ENCODE assay signal across 16 cellular contexts in genomic region chr9:93895535-93895934, GRCh38. TPM values are rescaled to one million over a fixed set of nuclear protein-coding genes. Genes with fewer than 3 reads are reported as not detected.
A peak's percentile ranks its signal among the peaks of the same experiment; 100 is the strongest.
DNase-seq lines count a peak whose midpoint lies in the region; ATAC-seq and TF ChIP-seq lines count a peak whose summit lies in the region.
"Had no signal": no experiment of that assay in that cellular context is flagged by ENCODE, and none has a peak within 500 bp of the region (broad histone marks: within the 10 kb centered on the region; RNA-seq: fewer than 3 reads in every experiment).

No MANE protein-coding gene starts in this region.

- ATAC-seq in SK-N-SH treated with all-trans-retinoic acid at 6 μM for 48 hours, result no peak
- no peak for ATAC-seq in GM19452 (IDR thresholded peaks at IDR 0.05; ENCODE audit: unreplicated experiment)

- H3K9me2 ChIP-seq in SK-N-SH, result no peaks in the 10 kb centered on the region

- H3F3A ChIP-seq in SK-N-SH (replicated peaks; ENCODE audit: insufficient read depth), result no peaks in the 10 kb centered on the region

- H3K4me2 ChIP-seq in SK-N-SH, result no peak overlapping the region
- H3K4me2 ChIP-seq: BLaER1 treated with 17β-estradiol and CSF1 and Interleukin-3, amounts not matched to agents 10 nM and 100 nM had no signal

- peaks cover 14% of the 10 kb centered on the region for H3K27me3 Mint-ChIP-seq in progenitor cell of endocrine pancreas

- H3K4me3 ChIP-seq in SK-N-SH (ENCODE audit: low read depth in 2 of 2, low read length in 1 of 2) (no peak overlapping the region), MG63 (no peak overlapping the region)
- H3K4me3 ChIP-seq: BLaER1 treated with 17β-estradiol and CSF1 and Interleukin-3, amounts not matched to agents 10 nM and 100 nM had no signal

- TF ChIP-seq EP300 in SK-N-SH (IDR thresholded peaks at IDR 0.05; ENCODE audit: borderline replicate concordance in 1 of 2, low read depth in 1 of 2, low read length in 1 of 2), result no peak

- TF ChIP-seq RAD21 in SK-N-SH (IDR thresholded peaks at IDR 0.05; ENCODE audit: low read length), result no peak

- peaks cover 3% of the 10 kb centered on the region for H3K4me1 Mint-ChIP-seq in progenitor cell of endocrine pancreas (ENCODE audit: low read depth)

- no peak for TF ChIP-seq CTCF in SK-N-SH (IDR thresholded peaks at IDR 0.05)
- no peak for TF ChIP-seq CTCF in progenitor cell of endocrine pancreas (IDR thresholded peaks at IDR 0.05; ENCODE audit: unreplicated experiment)

- peak; percentile 50 for DNase-seq in SK-N-SH
- peak; percentile 12 for DNase-seq in D341Med (ENCODE audit: low spot score)
- DNase-seq in iPS-NIHi7 (ENCODE audit: extremely low spot score), result peak; percentile 4
- DNase-seq in progenitor cell of endocrine pancreas (ENCODE audit: low spot score, unreplicated experiment), result peak; percentile 1
- DNase-seq in NCI-H748 treated with DMSO at 0.1 percent for 48 hours (lab: John Stamatoyannopoulos, UW), result no peak
- no peak for DNase-seq in MG63
- DNase-seq: DMS153, EL, NCI-H146, NCI-H2107, SHP77 had no signal

- no peak overlapping the region for H2AFZ ChIP-seq in SK-N-SH (ENCODE audit: low read depth)

- POLR2A ChIA-PET in SK-N-SH (lab: Yijun Ruan, JAX), result no interaction called here

- H3K36me3 ChIP-seq in SK-N-SH (replicated peaks in 1 of 2; ENCODE audit: control insufficient read depth in 1 of 2, insufficient read depth in 2 of 2, low read length in 1 of 2) (no peaks in the 10 kb centered on the region), MG63 (no peaks in the 10 kb centered on the region)
- H3K36me3 ChIP-seq: BLaER1 treated with 17β-estradiol and CSF1 and Interleukin-3, amounts not matched to agents 10 nM and 100 nM had no signal

- no peak overlapping the region for H3K4me3 Mint-ChIP-seq in progenitor cell of endocrine pancreas (ENCODE audit: low read depth)
- H3K4me3 Mint-ChIP-seq: IgD-negative memory B cell had no signal

- no peaks in the 10 kb centered on the region for H3K79me2 ChIP-seq in SK-N-SH (ENCODE audit: insufficient read depth)

- H3K36me3 Mint-ChIP-seq in progenitor cell of endocrine pancreas (ENCODE audit: insufficient read depth), result no peaks in the 10 kb centered on the region
- H3K36me3 Mint-ChIP-seq: IgD-negative memory B cell had no signal

- peaks cover 0 to 11% of the 10 kb centered on the region in 2 experiments; a peak in 1 of 4 replicates for H3K4me1 ChIP-seq in SK-N-SH (ENCODE audit: control insufficient read depth in 1 of 2, insufficient read depth in 2 of 2, low read depth in 1 of 2, low read length in 1 of 2)
- H3K4me1 ChIP-seq: BLaER1 treated with 17β-estradiol and CSF1 and Interleukin-3, amounts not matched to agents 10 nM and 100 nM had no signal

- H4K20me1 ChIP-seq in SK-N-SH (ENCODE audit: insufficient read depth), result no peaks in the 10 kb centered on the region
- H4K20me1 ChIP-seq: BLaER1 treated with 17β-estradiol and CSF1 and Interleukin-3, amounts not matched to agents 10 nM and 100 nM had no signal

- H3K27me3 ChIP-seq in SK-N-SH (ENCODE audit: insufficient read depth), result no peaks in the 10 kb centered on the region
- H3K27me3 ChIP-seq in MG63, result no peaks in the 10 kb centered on the region
- H3K27me3 ChIP-seq: BLaER1 treated with 17β-estradiol and CSF1 and Interleukin-3, amounts not matched to agents 10 nM and 100 nM had no signal

- H3K9me3 ChIP-seq in SK-N-SH (no peaks in the 10 kb centered on the region), MG63 (peaks cover 10% of the 10 kb centered on the region; the same call in 1 of the 2 replicates)

- H3K27ac ChIP-seq in SK-N-SH (ENCODE audit: low read depth in 2 of 2, low read length in 1 of 2), result no peak overlapping the region
- H3K27ac ChIP-seq: BLaER1 treated with 17β-estradiol and CSF1 and Interleukin-3, amounts not matched to agents 10 nM and 100 nM had no signal

- H3K27ac Mint-ChIP-seq in progenitor cell of endocrine pancreas, result no peak overlapping the region
- H3K27ac Mint-ChIP-seq: IgD-negative memory B cell had no signal

- CTCF ChIA-PET in SK-N-SH (lab: Yijun Ruan, JAX), result no interaction called here

- peaks cover 9% of the 10 kb centered on the region for H3K9me3 Mint-ChIP-seq in progenitor cell of endocrine pancreas (ENCODE audit: low read depth)

- no peak overlapping the region for H3K9ac ChIP-seq in SK-N-SH
- H3K9ac ChIP-seq: BLaER1 treated with 17β-estradiol and CSF1 and Interleukin-3, amounts not matched to agents 10 nM and 100 nM had no signal

- WGBS in SK-N-SH (ENCODE audit: low lambda C conversion rate), result 23% methylated on average over 8 of the region's 8 CpGs

TF ChIP-seq in SK-N-SH, 30 proteins besides CTCF, POLR2A, EP300 and RAD21:
- no peak for TF ChIP-seq ZBTB33 (IDR thresholded peaks at IDR 0.05; ENCODE audit: borderline replicate concordance, low read depth)
- TF ChIP-seq MAX (IDR thresholded peaks at IDR 0.05; ENCODE audit: low read depth), result no peak

TF ChIP-seq in SK-N-SH treated with all-trans-retinoic acid at 6 μM for 48 hours, 23 proteins besides CTCF, POLR2A, EP300 and RAD21:
- TF ChIP-seq ISL1 (CRISPR knock-in tag; IDR thresholded peaks at IDR 0.05) (no peak), ARNTL (CRISPR knock-in tag; IDR thresholded peaks at IDR 0.05; ENCODE audit: borderline replicate concordance, low read depth) (no peak)

RNA-seq across cellular contexts. Expression of gene BARX1, which starts 59.6 kb away (rescaled TPM):
- polyA plus RNA-seq in SK-N-SH (2012; rRNA removed), result not detected in 2 replicates
- not detected in 2 replicates for polyA plus RNA-seq in SK-N-SH (2012; cell fraction: cytosol; rRNA removed)
- polyA plus RNA-seq in SK-N-SH (2012; cell fraction: nucleus; rRNA removed), result not detected in 2 replicates
- 0.74 and 3.3 TPM in 2 replicates for total RNA-seq in progenitor cell of endocrine pancreas
- total RNA-seq in MG63 (2014; rRNA removed; shearing (Covaris generic); ENCODE audit: low replicate concordance), result 170 and 176 TPM in 2 replicates
- total RNA-seq: HT-29 had no signal

Comparison
In these comparisons a context has a peak if more than half of its experiments do, and no peak if none do; other contexts are left out.
1. DNase-seq: peak in SK-N-SH (single experiment), D341Med (single experiment), iPS-NIHi7 (single experiment) and progenitor cell of endocrine pancreas (single experiment); none in NCI-H748 treated with DMSO at 0.1 percent for 48 hours (single experiment) and MG63 (single experiment).
2. RNA of gene BARX1, which starts 59.6 kb away (total RNA-seq): 170 to 176 TPM in MG63; 0.74 to 3.3 TPM in progenitor cell of endocrine pancreas; every median in the first group is over 10 times any median in the second.